In genomic region chr3:124619887-124620599, GRCh38 we compare ENCODE assay signal across 8 cellular contexts.
A peak's percentile ranks its signal among the peaks of the same experiment; 100 is the strongest.
DNase-seq lines count a peak whose midpoint lies in the region; ATAC-seq and TF ChIP-seq lines count a peak whose summit lies in the region.
"Had no signal": no experiment of that assay in that cellular context is flagged by ENCODE, and none has a peak within 500 bp of the region (broad histone marks: within the 10 kb centered on the region; RNA-seq: fewer than 3 reads in every experiment).

No MANE protein-coding gene starts in this region.

- H3K4me3 Mint-ChIP-seq in activated naive CD8-positive, alpha-beta T cell treated with anti-CD3 and anti-CD28 coated beads, Interleukin-2, amount 10 ng/mL, durations not matched to agents 7 days and 5 days = peak overlapping the region; percentile 73
- H3K4me3 Mint-ChIP-seq in progenitor cell of endocrine pancreas (ENCODE audit: low read depth) = no peak overlapping the region

- peaks cover 6% of the 10 kb centered on the region for H3K36me3 Mint-ChIP-seq in activated naive CD8-positive, alpha-beta T cell treated with anti-CD3 and anti-CD28 coated beads, Interleukin-2, amount 10 ng/mL, durations not matched to agents 7 days and 5 days
- H3K36me3 Mint-ChIP-seq in progenitor cell of endocrine pancreas (ENCODE audit: insufficient read depth) = peaks cover 8% of the 10 kb centered on the region

- no peak for TF ChIP-seq CTCF in progenitor cell of endocrine pancreas (IDR thresholded peaks at IDR 0.05; ENCODE audit: unreplicated experiment)

- peaks cover 40% of the 10 kb centered on the region for H3K4me1 Mint-ChIP-seq in activated naive CD8-positive, alpha-beta T cell treated with anti-CD3 and anti-CD28 coated beads, Interleukin-2, amount 10 ng/mL, durations not matched to agents 7 days and 5 days
- peaks cover 22% of the 10 kb centered on the region for H3K4me1 Mint-ChIP-seq in progenitor cell of endocrine pancreas (ENCODE audit: low read depth)

- H3K27me3 Mint-ChIP-seq in activated naive CD8-positive, alpha-beta T cell treated with anti-CD3 and anti-CD28 coated beads, Interleukin-2, amount 10 ng/mL, durations not matched to agents 7 days and 5 days = no peaks in the 10 kb centered on the region
- H3K27me3 Mint-ChIP-seq in progenitor cell of endocrine pancreas = no peaks in the 10 kb centered on the region

- peaks cover 1% of the 10 kb centered on the region for H3K9me3 Mint-ChIP-seq in activated naive CD8-positive, alpha-beta T cell treated with anti-CD3 and anti-CD28 coated beads, Interleukin-2, amount 10 ng/mL, durations not matched to agents 7 days and 5 days
- H3K9me3 Mint-ChIP-seq in progenitor cell of endocrine pancreas (ENCODE audit: low read depth) = peaks cover 3% of the 10 kb centered on the region

- POLR2A ChIA-PET in activated naive CD8-positive, alpha-beta T cell treated with anti-CD3 and anti-CD28 coated beads, Interleukin-2, amount 10 ng/mL, durations not matched to agents 7 days and 5 days (lab: Charles Lee) = no interaction called here

- ATAC-seq in GM18907 (IDR thresholded peaks at IDR 0.05; ENCODE audit: unreplicated experiment) (peak; percentile 47), HG02885 (IDR thresholded peaks at IDR 0.05; ENCODE audit: poor library complexity, unreplicated experiment) (peak; percentile 51), GM18873 (IDR thresholded peaks at IDR 0.05; ENCODE audit: low FRiP score, unreplicated experiment) (no peak)
- no peak for ATAC-seq in activated naive CD8-positive, alpha-beta T cell treated with anti-CD3 and anti-CD28 coated beads, Interleukin-2, amount 10 ng/mL, durations not matched to agents 7 days and 5 days (ENCODE audit: low read depth)

- peak overlapping the region; percentile 91 for H3K27ac Mint-ChIP-seq in activated naive CD8-positive, alpha-beta T cell treated with anti-CD3 and anti-CD28 coated beads, Interleukin-2, amount 10 ng/mL, durations not matched to agents 7 days and 5 days
- H3K27ac Mint-ChIP-seq in progenitor cell of endocrine pancreas = peak overlapping the region; percentile 11

- DNase-seq in activated naive CD8-positive, alpha-beta T cell treated with anti-CD3 and anti-CD28 coated beads, Interleukin-2, amount 10 ng/mL, durations not matched to agents 7 days and 5 days = no peak
- no peak for DNase-seq in progenitor cell of endocrine pancreas (ENCODE audit: low spot score, unreplicated experiment)
- DNase-seq in NCI-H526 treated with DMSO at 0.1 percent for 48 hours (lab: John Stamatoyannopoulos, UW) = no peak
- DNase-seq in mucosa of gallbladder (ENCODE audit: low spot score) = no peak
- DNase-seq: NCI-H187 had no signal

Comparison
In these comparisons a context has a peak if more than half of its experiments do, and no peak if none do; other contexts are left out.
1. ATAC-seq: peak in GM18907 (single experiment) and HG02885 (single experiment); none in activated naive CD8-positive, alpha-beta T cell treated with anti-CD3 and anti-CD28 coated beads, Interleukin-2, amount 10 ng/mL, durations not matched to agents 7 days and 5 days (single experiment) and GM18873 (single experiment).